In the genomic region with DNA sequence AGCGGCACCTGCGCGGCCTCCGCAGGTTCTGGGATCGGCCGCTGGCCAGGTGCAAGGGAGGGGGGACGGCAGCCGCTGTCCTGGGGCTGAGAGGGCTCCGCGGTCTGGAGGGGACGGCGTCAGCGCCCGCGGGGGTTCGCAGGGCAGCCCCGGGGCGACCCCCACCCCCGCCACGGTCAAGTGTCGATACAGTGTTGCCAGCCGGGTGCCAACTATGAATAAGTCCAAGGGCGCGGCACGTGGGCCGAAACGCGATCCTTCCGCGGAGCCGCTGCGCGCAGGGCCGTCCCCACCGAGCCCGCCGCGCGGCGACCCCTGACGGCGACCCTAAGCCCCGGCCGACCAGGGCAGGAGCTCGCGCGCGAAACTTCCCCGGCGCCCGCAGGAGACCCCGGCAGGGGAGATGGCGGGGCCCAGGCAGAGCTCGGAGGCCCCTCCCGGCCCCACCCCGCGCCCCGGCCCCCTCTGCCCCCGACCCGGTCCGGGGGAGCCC, we compare ENCODE assay signal across 8 cellular contexts. TPM values are rescaled to one million over a fixed set of nuclear protein-coding genes. Genes with fewer than 3 reads are reported as not detected.
DNase-seq lines count a peak whose midpoint lies in the region; ATAC-seq, FAIRE-seq and TF ChIP-seq lines count a peak whose summit lies in the region.

No MANE protein-coding gene starts in this region.

- peaks cover 19 to 31% (median 30%) of the 10 kb centered on the region in 11 experiments; a peak in 20 of 22 replicates for H4K20me1 ChIP-seq in BLaER1 treated with 17β-estradiol and CSF1 and Interleukin-3, amounts not matched to agents 10 nM and 100 nM

- peak overlapping the region; percentile 52 to 85 (median 62) for H3K4me3 ChIP-seq in BLaER1 treated with 17β-estradiol and CSF1 and Interleukin-3, amounts not matched to agents 10 nM and 100 nM
- H3K4me3 ChIP-seq in SK-N-MC (peak overlapping the region; percentile 79), bronchial epithelial cell (ENCODE audit: low read depth, low read length) (peak overlapping the region; percentile 57)

- peak overlapping the region; percentile 40 to 66 (median 46); a peak in 16 of 22 replicates for H3K27ac ChIP-seq in BLaER1 treated with 17β-estradiol and CSF1 and Interleukin-3, amounts not matched to agents 10 nM and 100 nM
- H3K27ac ChIP-seq in SK-N-MC: no peak overlapping the region

- peak overlapping the region; percentile 64 to 78 (median 74) for H3K9ac ChIP-seq in BLaER1 treated with 17β-estradiol and CSF1 and Interleukin-3, amounts not matched to agents 10 nM and 100 nM
- H3K9ac ChIP-seq in SK-N-MC (ENCODE audit: insufficient read length): peak overlapping the region; percentile 68

- peaks cover 0 to 9% (median 2%) of the 10 kb centered on the region in 11 experiments; a peak in 9 of 22 replicates for H3K36me3 ChIP-seq in BLaER1 treated with 17β-estradiol and CSF1 and Interleukin-3, amounts not matched to agents 10 nM and 100 nM
- H3K36me3 ChIP-seq in SK-N-MC (ENCODE audit: insufficient read depth, low read length) (peaks cover 24% of the 10 kb centered on the region), bronchial epithelial cell (ENCODE audit: control insufficient read depth, insufficient read depth, low read length) (peaks cover under 1% of the 10 kb centered on the region)

- H3K27me3 ChIP-seq in BLaER1 treated with 17β-estradiol and CSF1 and Interleukin-3, amounts not matched to agents 10 nM and 100 nM: peaks cover 17 to 75% (median 68%) of the 10 kb centered on the region in 11 experiments
- peaks cover 2% of the 10 kb centered on the region for H3K27me3 ChIP-seq in bronchial epithelial cell (ENCODE audit: control insufficient read depth, insufficient read depth, low read length)

- H3K4me1 ChIP-seq in BLaER1 treated with 17β-estradiol and CSF1 and Interleukin-3, amounts not matched to agents 10 nM and 100 nM: peaks cover 6 to 28% (median 19%) of the 10 kb centered on the region in 10 experiments

- ATAC-seq in HG02610 (IDR thresholded peaks at IDR 0.05; ENCODE audit: unreplicated experiment): no peak
- ATAC-seq in HG02884 (IDR thresholded peaks at IDR 0.05; ENCODE audit: unreplicated experiment): no peak

- FAIRE-seq in H54 (lab: Jason Lieb, UNC) (no peak), bronchial epithelial cell (lab: Jason Lieb, UNC) (no peak)

- DNase-seq in H54 (ENCODE audit: insufficient read length, low spot score) (peak; percentile 41), SK-N-MC (ENCODE audit: low read depth, low spot score) (no peak), bronchial epithelial cell (ENCODE audit: low read depth) (no peak), left kidney (ENCODE audit: low read depth, low spot score) (peak; percentile 74)
- DNase-seq in stimulated activated CD4-positive, alpha-beta T cell treated with anti-CD3 and anti-CD28 coated beads, TNF-alpha, amount 100 ng/mL, for 24 hours (ENCODE audit: low read depth in 3 of 3): peak in 2 of 3 experiments; percentile 15 to 38

- TF ChIP-seq POLR2A in H54 (IDR thresholded peaks at IDR 0.05; ENCODE audit: low read depth, low read length): no peak

- H3K9me3 ChIP-seq in BLaER1 treated with 17β-estradiol and CSF1 and Interleukin-3, amounts not matched to agents 10 nM and 100 nM (replicated peaks in 1 of 11): no peaks in the 10 kb centered on the region
- H3K9me3 ChIP-seq in SK-N-MC (ENCODE audit: low read depth, low read length): no peaks in the 10 kb centered on the region

- H3K4me2 ChIP-seq in BLaER1 treated with 17β-estradiol and CSF1 and Interleukin-3, amounts not matched to agents 10 nM and 100 nM: peak overlapping the region; percentile 87 to 98 (median 94)

- no peak for TF ChIP-seq CTCF in bronchial epithelial cell (IDR thresholded peaks at IDR 0.05; ENCODE audit: insufficient read depth, low read length, severe bottlenecking)

RNA-seq across cellular contexts. Expression of a gene that starts 0.7 kb away (rescaled TPM):
- total RNA-seq in bronchial epithelial cell: 40.5 and 47.5 TPM in 2 replicates

Comparison
In these comparisons a context has a peak if more than half of its experiments do, and no peak if none do; other contexts are left out.
1. DNase-seq: peak in H54 (single experiment), left kidney (single experiment) and stimulated activated CD4-positive, alpha-beta T cell treated with anti-CD3 and anti-CD28 coated beads, TNF-alpha, amount 100 ng/mL, for 24 hours (2 of 3); none in SK-N-MC (single experiment) and bronchial epithelial cell (single experiment).
2. Peak in every context shown above with its lines, with median percentiles within 50 percentile points of each other: H3K4me3 ChIP-seq.